Comparison of ENCODE assay signal across 1 cellular context in genomic region chr4:88283661-88284377, GRCh38.
TF ChIP-seq lines count a peak whose summit lies in the region.

No MANE protein-coding gene starts in this region.

TF ChIP-seq in HepG2, 621 proteins besides CTCF, POLR2A, EP300 and RAD21 (continued from another document and continues in another):
- TF ChIP-seq, protein P1, sequence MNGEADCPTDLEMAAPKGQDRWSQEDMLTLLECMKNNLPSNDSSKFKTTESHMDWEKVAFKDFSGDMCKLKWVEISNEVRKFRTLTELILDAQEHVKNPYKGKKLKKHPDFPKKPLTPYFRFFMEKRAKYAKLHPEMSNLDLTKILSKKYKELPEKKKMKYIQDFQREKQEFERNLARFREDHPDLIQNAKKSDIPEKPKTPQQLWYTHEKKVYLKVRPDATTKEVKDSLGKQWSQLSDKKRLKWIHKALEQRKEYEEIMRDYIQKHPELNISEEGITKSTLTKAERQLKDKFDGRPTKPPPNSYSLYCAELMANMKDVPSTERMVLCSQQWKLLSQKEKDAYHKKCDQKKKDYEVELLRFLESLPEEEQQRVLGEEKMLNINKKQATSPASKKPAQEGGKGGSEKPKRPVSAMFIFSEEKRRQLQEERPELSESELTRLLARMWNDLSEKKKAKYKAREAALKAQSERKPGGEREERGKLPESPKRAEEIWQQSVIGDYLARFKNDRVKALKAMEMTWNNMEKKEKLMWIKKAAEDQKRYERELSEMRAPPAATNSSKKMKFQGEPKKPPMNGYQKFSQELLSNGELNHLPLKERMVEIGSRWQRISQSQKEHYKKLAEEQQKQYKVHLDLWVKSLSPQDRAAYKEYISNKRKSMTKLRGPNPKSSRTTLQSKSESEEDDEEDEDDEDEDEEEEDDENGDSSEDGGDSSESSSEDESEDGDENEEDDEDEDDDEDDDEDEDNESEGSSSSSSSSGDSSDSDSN (CRISPR knock-in tag; IDR thresholded peaks at IDR 0.05) = peak; percentile 87
- TF ChIP-seq KIAA2018 (CRISPR knock-in tag; IDR thresholded peaks at IDR 0.05; ENCODE audit: borderline replicate concordance) (0 out of 2 replicates have a peak, but pooled peaks have one; percentile 56), IRX3 (CRISPR knock-in tag; IDR thresholded peaks at IDR 0.05; ENCODE audit: borderline replicate concordance, low read depth) (0 out of 2 replicates have a peak, but pooled peaks have one; percentile 22), GABPB1 (CRISPR knock-in tag; IDR thresholded peaks at IDR 0.05) (peak; percentile 64; the same call in 1 of the 2 replicates), KDM5A (IDR thresholded peaks at IDR 0.05; ENCODE audit: borderline replicate concordance, low read length) (0 out of 2 replicates have a peak, but pooled peaks have one; percentile 48), ZNF235 (CRISPR knock-in tag; IDR thresholded peaks at IDR 0.05; ENCODE audit: borderline replicate concordance) (0 out of 2 replicates have a peak, but pooled peaks have one; percentile 63), ZBTB42 (CRISPR knock-in tag; IDR thresholded peaks at IDR 0.05) (peak; percentile 38; the same call in 1 of the 2 replicates), KDM1A (CRISPR knock-in tag; IDR thresholded peaks at IDR 0.05) (no peak), SP2 (CRISPR knock-in tag; IDR thresholded peaks at IDR 0.05) (peak; percentile 9; the same call in 1 of the 2 replicates), ZNF83 (CRISPR knock-in tag; IDR thresholded peaks at IDR 0.05; ENCODE audit: borderline replicate concordance) (peak; percentile 86; the same call in 1 of the 2 replicates), YEATS2 (CRISPR knock-in tag; IDR thresholded peaks at IDR 0.05; ENCODE audit: borderline replicate concordance) (no peak), ZNF772 (CRISPR knock-in tag; IDR thresholded peaks at IDR 0.05) (no peak; the same call in 1 of the 2 replicates), NKX3-1 (CRISPR knock-in tag; IDR thresholded peaks at IDR 0.05) (0 out of 2 replicates have a peak, but pooled peaks have one; percentile 25), ZNF225 (CRISPR knock-in tag; IDR thresholded peaks at IDR 0.05) (peak; percentile 58), USF2 (IDR thresholded peaks at IDR 0.05; ENCODE audit: low read depth, low read length) (no peak), USF2 (CRISPR knock-in tag; IDR thresholded peaks at IDR 0.05; ENCODE audit: borderline replicate concordance) (no peak), CENPT (CRISPR knock-in tag; IDR thresholded peaks at IDR 0.05; ENCODE audit: low read depth) (peak; percentile 46; the same call in 1 of the 2 replicates), ZNF607 (CRISPR knock-in tag; IDR thresholded peaks at IDR 0.05; ENCODE audit: borderline replicate concordance) (peak; percentile 28; the same call in 1 of the 2 replicates), ZNF414 (CRISPR knock-in tag; IDR thresholded peaks at IDR 0.05) (no peak), ZNF703 (CRISPR knock-in tag; IDR thresholded peaks at IDR 0.05; ENCODE audit: borderline replicate concordance) (0 out of 2 replicates have a peak, but pooled peaks have one; percentile 61), ISX (CRISPR knock-in tag; conservative IDR thresholded peaks at IDR 0.05) (0 out of 2 replicates have a peak, but pooled peaks have one; percentile 8), MYPOP (CRISPR knock-in tag; IDR thresholded peaks at IDR 0.05) (peak; percentile 71; the same call in 1 of the 2 replicates), MAFF (IDR thresholded peaks at IDR 0.05; ENCODE audit: low read depth, low read length) (no peak), IRF2 (CRISPR knock-in tag; IDR thresholded peaks at IDR 0.05) (peak; percentile 27; the same call in 1 of the 2 replicates), KMT2A (CRISPR knock-in tag; IDR thresholded peaks at IDR 0.05) (no peak; the same call in 1 of the 2 replicates), ZNF205 (CRISPR knock-in tag; IDR thresholded peaks at IDR 0.05) (no peak), TEAD3 (CRISPR knock-in tag; optimal IDR thresholded peaks at IDR 0.05; ENCODE audit: borderline replicate concordance) (peak; percentile 45), ZBTB7A (CRISPR knock-in tag; IDR thresholded peaks at IDR 0.05) (peak; percentile 47), PHF20 (CRISPR knock-in tag; IDR thresholded peaks at IDR 0.05) (peak; percentile 6; the same call in 1 of the 2 replicates), ZNF253 (CRISPR knock-in tag; IDR thresholded peaks at IDR 0.05; ENCODE audit: borderline replicate concordance) (0 out of 2 replicates have a peak, but pooled peaks have one; percentile 65), TOPORS (CRISPR knock-in tag; IDR thresholded peaks at IDR 0.05) (no peak), MYC (CRISPR knock-in tag; IDR thresholded peaks at IDR 0.05; ENCODE audit: borderline replicate concordance) (peak; percentile 42; the same call in 1 of the 2 replicates), SRY (CRISPR knock-in tag; IDR thresholded peaks at IDR 0.05) (peak; percentile 54; the same call in 1 of the 2 replicates), ZNF550 (CRISPR knock-in tag; IDR thresholded peaks at IDR 0.05; ENCODE audit: borderline replicate concordance) (0 out of 2 replicates have a peak, but pooled peaks have one; percentile 65), ZNF343 (CRISPR knock-in tag; IDR thresholded peaks at IDR 0.05) (0 out of 2 replicates have a peak, but pooled peaks have one; percentile 15), ZSCAN21 (CRISPR knock-in tag; IDR thresholded peaks at IDR 0.05; ENCODE audit: borderline replicate concordance) (0 out of 2 replicates have a peak, but pooled peaks have one; percentile 23), SMAD3 (CRISPR knock-in tag; IDR thresholded peaks at IDR 0.05) (no peak), SNAI1 (CRISPR knock-in tag; IDR thresholded peaks at IDR 0.05; ENCODE audit: borderline replicate concordance) (0 out of 2 replicates have a peak, but pooled peaks have one; percentile 23), ZNF354B (CRISPR knock-in tag; IDR thresholded peaks at IDR 0.05) (no peak), ZNF564 (CRISPR knock-in tag; IDR thresholded peaks at IDR 0.05) (peak; percentile 66; the same call in 1 of the 2 replicates), HOXD1 (CRISPR knock-in tag; IDR thresholded peaks at IDR 0.05) (0 out of 2 replicates have a peak, but pooled peaks have one; percentile 13), KDM5B (CRISPR knock-in tag; IDR thresholded peaks at IDR 0.05; ENCODE audit: borderline replicate concordance) (peak; percentile 75; the same call in 1 of the 2 replicates)
- TF ChIP-seq, protein P2, sequence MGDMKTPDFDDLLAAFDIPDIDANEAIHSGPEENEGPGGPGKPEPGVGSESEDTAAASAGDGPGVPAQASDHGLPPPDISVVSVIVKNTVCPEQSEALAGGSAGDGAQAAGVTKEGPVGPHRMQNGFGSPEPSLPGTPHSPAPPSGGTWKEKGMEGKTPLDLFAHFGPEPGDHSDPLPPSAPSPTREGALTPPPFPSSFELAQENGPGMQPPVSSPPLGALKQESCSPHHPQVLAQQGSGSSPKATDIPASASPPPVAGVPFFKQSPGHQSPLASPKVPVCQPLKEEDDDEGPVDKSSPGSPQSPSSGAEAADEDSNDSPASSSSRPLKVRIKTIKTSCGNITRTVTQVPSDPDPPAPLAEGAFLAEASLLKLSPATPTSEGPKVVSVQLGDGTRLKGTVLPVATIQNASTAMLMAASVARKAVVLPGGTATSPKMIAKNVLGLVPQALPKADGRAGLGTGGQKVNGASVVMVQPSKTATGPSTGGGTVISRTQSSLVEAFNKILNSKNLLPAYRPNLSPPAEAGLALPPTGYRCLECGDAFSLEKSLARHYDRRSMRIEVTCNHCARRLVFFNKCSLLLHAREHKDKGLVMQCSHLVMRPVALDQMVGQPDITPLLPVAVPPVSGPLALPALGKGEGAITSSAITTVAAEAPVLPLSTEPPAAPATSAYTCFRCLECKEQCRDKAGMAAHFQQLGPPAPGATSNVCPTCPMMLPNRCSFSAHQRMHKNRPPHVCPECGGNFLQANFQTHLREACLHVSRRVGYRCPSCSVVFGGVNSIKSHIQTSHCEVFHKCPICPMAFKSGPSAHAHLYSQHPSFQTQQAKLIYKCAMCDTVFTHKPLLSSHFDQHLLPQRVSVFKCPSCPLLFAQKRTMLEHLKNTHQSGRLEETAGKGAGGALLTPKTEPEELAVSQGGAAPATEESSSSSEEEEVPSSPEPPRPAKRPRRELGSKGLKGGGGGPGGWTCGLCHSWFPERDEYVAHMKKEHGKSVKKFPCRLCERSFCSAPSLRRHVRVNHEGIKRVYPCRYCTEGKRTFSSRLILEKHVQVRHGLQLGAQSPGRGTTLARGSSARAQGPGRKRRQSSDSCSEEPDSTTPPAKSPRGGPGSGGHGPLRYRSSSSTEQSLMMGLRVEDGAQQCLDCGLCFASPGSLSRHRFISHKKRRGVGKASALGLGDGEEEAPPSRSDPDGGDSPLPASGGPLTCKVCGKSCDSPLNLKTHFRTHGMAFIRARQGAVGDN (CRISPR knock-in tag; IDR thresholded peaks at IDR 0.05) = peak; percentile 87
- TF ChIP-seq, protein P3, sequence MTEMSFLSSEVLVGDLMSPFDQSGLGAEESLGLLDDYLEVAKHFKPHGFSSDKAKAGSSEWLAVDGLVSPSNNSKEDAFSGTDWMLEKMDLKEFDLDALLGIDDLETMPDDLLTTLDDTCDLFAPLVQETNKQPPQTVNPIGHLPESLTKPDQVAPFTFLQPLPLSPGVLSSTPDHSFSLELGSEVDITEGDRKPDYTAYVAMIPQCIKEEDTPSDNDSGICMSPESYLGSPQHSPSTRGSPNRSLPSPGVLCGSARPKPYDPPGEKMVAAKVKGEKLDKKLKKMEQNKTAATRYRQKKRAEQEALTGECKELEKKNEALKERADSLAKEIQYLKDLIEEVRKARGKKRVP (CRISPR knock-in tag; IDR thresholded peaks at IDR 0.05) = no peak
